Comparison of ENCODE assay signal across 17 cellular contexts in genomic region chr14:93109572-93110481, GRCh38.
"Had no signal": no experiment of that assay in that cellular context is flagged by ENCODE, and none has a peak within 500 bp of the region (broad histone marks: within the 10 kb centered on the region; RNA-seq: fewer than 3 reads in every experiment).

No MANE protein-coding gene starts in this region.

- H3K4me3 Mint-ChIP-seq: activated CD4-positive, alpha-beta memory T cell treated with anti-CD3 and anti-CD28 coated beads for 36 hours; natural killer cell treated with Interleukin-12 subunit alpha and Interleukin-12 subunit beta and Interleukin-15 and Interleukin-18, amount 100 ng/mL, for 72 hours; stimulated activated naive CD8-positive, alpha-beta T cell treated with anti-CD3 and anti-CD28 coated beads, Interleukin-15, Interleukin-2, amounts not matched to agents 100 ng/mL and 50 ng/mL, for 24 hours; T-helper 17 cell had no signal

- ATAC-seq: esophagus mucosa; left lung; natural killer cell treated with Interleukin-12 subunit alpha and Interleukin-12 subunit beta and Interleukin-15 and Interleukin-18, amount 100 ng/mL, for 72 hours; T-helper 17 cell; upper lobe of right lung had no signal

- H3K27ac Mint-ChIP-seq: activated CD4-positive, alpha-beta memory T cell treated with anti-CD3 and anti-CD28 coated beads for 36 hours; natural killer cell treated with Interleukin-12 subunit alpha and Interleukin-12 subunit beta and Interleukin-15 and Interleukin-18, amount 100 ng/mL, for 72 hours; stimulated activated naive CD8-positive, alpha-beta T cell treated with anti-CD3 and anti-CD28 coated beads, Interleukin-15, Interleukin-2, amounts not matched to agents 100 ng/mL and 50 ng/mL, for 24 hours; T-helper 17 cell had no signal

- H3K27ac ChIP-seq: ascending aorta, left lung, ovary, upper lobe of right lung had no signal

- H3K9me3 Mint-ChIP-seq: activated CD4-positive, alpha-beta memory T cell treated with anti-CD3 and anti-CD28 coated beads for 36 hours; natural killer cell treated with Interleukin-12 subunit alpha and Interleukin-12 subunit beta and Interleukin-15 and Interleukin-18, amount 100 ng/mL, for 72 hours; stimulated activated naive CD8-positive, alpha-beta T cell treated with anti-CD3 and anti-CD28 coated beads, Interleukin-15, Interleukin-2, amounts not matched to agents 100 ng/mL and 50 ng/mL, for 24 hours had no signal

- H3K27me3 Mint-ChIP-seq: activated CD4-positive, alpha-beta memory T cell treated with anti-CD3 and anti-CD28 coated beads for 36 hours; natural killer cell treated with Interleukin-12 subunit alpha and Interleukin-12 subunit beta and Interleukin-15 and Interleukin-18, amount 100 ng/mL, for 72 hours; stimulated activated naive CD8-positive, alpha-beta T cell treated with anti-CD3 and anti-CD28 coated beads, Interleukin-15, Interleukin-2, amounts not matched to agents 100 ng/mL and 50 ng/mL, for 24 hours; T-helper 17 cell had no signal

- H3K36me3 ChIP-seq: ascending aorta, left lung, ovary, upper lobe of right lung had no signal

- H3K36me3 Mint-ChIP-seq: activated CD4-positive, alpha-beta memory T cell treated with anti-CD3 and anti-CD28 coated beads for 36 hours; natural killer cell treated with Interleukin-12 subunit alpha and Interleukin-12 subunit beta and Interleukin-15 and Interleukin-18, amount 100 ng/mL, for 72 hours had no signal

- H3K27me3 ChIP-seq: ascending aorta, dorsolateral prefrontal cortex, left lung, ovary, upper lobe of right lung had no signal

- H3K9me3 ChIP-seq: ascending aorta, left lung, ovary, upper lobe of right lung had no signal

- DNase-seq: activated CD4-positive, alpha-beta memory T cell treated with anti-CD3 and anti-CD28 coated beads for 36 hours; activated CD4-positive, CD25-positive, alpha-beta regulatory T cell treated with anti-CD3 and anti-CD28 coated beads, Interleukin-2, amount 50 U/mL, for 72 hours; activated gamma-delta T cell treated with Interleukin-2 at 50 U/mL for 16 hours; activated T-cell treated with anti-CD3 and anti-CD28 coated beads, Interleukin-2, amount 50 U/mL, for 48 hours; dorsolateral prefrontal cortex; ovary; stimulated activated CD4-positive, alpha-beta T cell treated with anti-CD3 and anti-CD28 coated beads, Interleukin-2, amount 100 ng/mL, for 48 hours; T-helper 17 cell; upper lobe of right lung had no signal

- H3K4me3 ChIP-seq: ascending aorta, dorsolateral prefrontal cortex, left lung, ovary, upper lobe of right lung had no signal

- FAIRE-seq: bronchial epithelial cell, endometrium, islet of Langerhans had no signal
